ENCODE assay signal across 9 cellular contexts in genomic region chr17:73770115-73770848, GRCh38.
DNase-seq lines count a peak whose midpoint lies in the region; ATAC-seq and TF ChIP-seq lines count a peak whose summit lies in the region.
"Had no signal": no experiment of that assay in that cellular context is flagged by ENCODE, and none has a peak within 500 bp of the region (broad histone marks: within the 10 kb centered on the region; RNA-seq: fewer than 3 reads in every experiment).

No MANE protein-coding gene starts in this region.

- H3K27me3 ChIP-seq in gastroesophageal sphincter: no peaks in the 10 kb centered on the region
- no peaks in the 10 kb centered on the region for H3K27me3 ChIP-seq in prostate gland (replicated peaks; ENCODE audit: insufficient read depth)
- no peaks in the 10 kb centered on the region for H3K27me3 ChIP-seq in CD8-positive, alpha-beta T cell (ENCODE audit: insufficient read depth, low read length)

- no peaks in the 10 kb centered on the region for H3K27me3 Mint-ChIP-seq in activated CD8-positive, alpha-beta memory T cell treated with anti-CD3 and anti-CD28 coated beads, Interleukin-2, amount 10 ng/mL, durations not matched to agents 7 days and 5 days
- H3K27me3 Mint-ChIP-seq in CD8-positive, alpha-beta T cell (ENCODE audit: low read depth): no peaks in the 10 kb centered on the region
- H3K27me3 Mint-ChIP-seq: stimulated activated naive CD8-positive, alpha-beta T cell treated with anti-CD3 and anti-CD28 coated beads, Interleukin-15, Interleukin-2, amounts not matched to agents 100 ng/mL and 50 ng/mL, for 24 hours had no signal

- H3K27ac Mint-ChIP-seq in activated CD8-positive, alpha-beta memory T cell treated with anti-CD3 and anti-CD28 coated beads, Interleukin-2, amount 10 ng/mL, durations not matched to agents 7 days and 5 days: no peak overlapping the region
- H3K27ac Mint-ChIP-seq in CD8-positive, alpha-beta T cell: no peak overlapping the region
- H3K27ac Mint-ChIP-seq: stimulated activated naive CD8-positive, alpha-beta T cell treated with anti-CD3 and anti-CD28 coated beads, Interleukin-15, Interleukin-2, amounts not matched to agents 100 ng/mL and 50 ng/mL, for 24 hours had no signal

- peaks cover 0 to 17% (median 7%) of the 10 kb centered on the region in 3 donors for H3K4me1 ChIP-seq in gastroesophageal sphincter
- peaks cover 4% of the 10 kb centered on the region for H3K4me1 ChIP-seq in prostate gland (replicated peaks)
- no peaks in the 10 kb centered on the region for H3K4me1 ChIP-seq in CD8-positive, alpha-beta T cell (ENCODE audit: insufficient read depth, low read length)

- TF ChIP-seq CTCF in gastroesophageal sphincter (IDR thresholded peaks at IDR 0.05) (no peak), prostate gland (IDR thresholded peaks at IDR 0.05) (no peak)
- no peak for TF ChIP-seq CTCF in CD8-positive, alpha-beta T cell (IDR thresholded peaks at IDR 0.05)

- WGBS in gastroesophageal sphincter (ENCODE audit: low coverage in 1 of 2), 2 donors: 65 to 100% methylated on average over 1 to 5 of the region's 12 CpGs
- WGBS in prostate gland: 41% methylated on average over 10 of the region's 12 CpGs

- H3K4me3 ChIP-seq in gastroesophageal sphincter (no peak overlapping the region), prostate gland (no peak overlapping the region)
- H3K4me3 ChIP-seq in CD8-positive, alpha-beta T cell (ENCODE audit: low read depth, low read length): no peak overlapping the region

- CTCF ChIA-PET in activated CD8-positive, alpha-beta memory T cell treated with anti-CD3 and anti-CD28 coated beads, Interleukin-2, amount 10 ng/mL, durations not matched to agents 7 days and 5 days (lab: Charles Lee): no interaction called here
- CTCF ChIA-PET in CD8-positive, alpha-beta T cell (lab: Charles Lee): no interaction called here

- POLR2A ChIA-PET in CD8-positive, alpha-beta T cell (lab: Charles Lee): no interaction called here

- H3K36me3 Mint-ChIP-seq in activated CD8-positive, alpha-beta memory T cell treated with anti-CD3 and anti-CD28 coated beads, Interleukin-2, amount 10 ng/mL, durations not matched to agents 7 days and 5 days: no peaks in the 10 kb centered on the region
- H3K36me3 Mint-ChIP-seq in CD8-positive, alpha-beta T cell: no peaks in the 10 kb centered on the region

- no peaks in the 10 kb centered on the region for H3K4me1 Mint-ChIP-seq in activated CD8-positive, alpha-beta memory T cell treated with anti-CD3 and anti-CD28 coated beads, Interleukin-2, amount 10 ng/mL, durations not matched to agents 7 days and 5 days
- no peaks in the 10 kb centered on the region for H3K4me1 Mint-ChIP-seq in CD8-positive, alpha-beta T cell (ENCODE audit: low read depth)

- H3K9me3 ChIP-seq in gastroesophageal sphincter (no peaks in the 10 kb centered on the region), prostate gland (no peaks in the 10 kb centered on the region)
- H3K9me3 ChIP-seq in CD8-positive, alpha-beta T cell (ENCODE audit: low read length): no peaks in the 10 kb centered on the region

- no peak for TF ChIP-seq EP300 in gastroesophageal sphincter (IDR thresholded peaks at IDR 0.05)

- H3K4me3 Mint-ChIP-seq in activated CD8-positive, alpha-beta memory T cell treated with anti-CD3 and anti-CD28 coated beads, Interleukin-2, amount 10 ng/mL, durations not matched to agents 7 days and 5 days: no peak overlapping the region
- no peak overlapping the region for H3K4me3 Mint-ChIP-seq in CD8-positive, alpha-beta T cell
- H3K4me3 Mint-ChIP-seq: stimulated activated naive CD8-positive, alpha-beta T cell treated with anti-CD3 and anti-CD28 coated beads, Interleukin-15, Interleukin-2, amounts not matched to agents 100 ng/mL and 50 ng/mL, for 24 hours had no signal

- DNase-seq in GM04503 (ENCODE audit: low read depth) (peak; percentile 17), RKO (ENCODE audit: low spot score) (peak; percentile 65), prostate gland (ENCODE audit: low spot score) (peak; percentile 66)
- no peak for DNase-seq in activated CD8-positive, alpha-beta memory T cell treated with anti-CD3 and anti-CD28 coated beads, Interleukin-2, amount 10 ng/mL, durations not matched to agents 7 days and 5 days
- no peak for DNase-seq in stimulated activated naive CD4-positive, alpha-beta T cell (lab: John Stamatoyannopoulos, UW)
- no peak for DNase-seq in CD8-positive, alpha-beta T cell

- intact Hi-C loops in prostate gland (cut with DNase I): no loop called here
- intact Hi-C loops in CD8-positive, alpha-beta T cell (cut with DNase I, micrococcal nuclease): no loop called here

- ATAC-seq in gastroesophageal sphincter: peak; percentile 87
- no peak for ATAC-seq in activated CD8-positive, alpha-beta memory T cell treated with anti-CD3 and anti-CD28 coated beads, Interleukin-2, amount 10 ng/mL, durations not matched to agents 7 days and 5 days
- no peak for ATAC-seq in CD8-positive, alpha-beta T cell
- ATAC-seq in GM18868 (IDR thresholded peaks at IDR 0.05; ENCODE audit: unreplicated experiment): no peak

- H3K27ac ChIP-seq in gastroesophageal sphincter (no peak overlapping the region), prostate gland (no peak overlapping the region)
- no peak overlapping the region for H3K27ac ChIP-seq in CD8-positive, alpha-beta T cell (ENCODE audit: low read depth, low read length)

- H3K36me3 ChIP-seq in gastroesophageal sphincter (no peaks in the 10 kb centered on the region), prostate gland (no peaks in the 10 kb centered on the region)
- H3K36me3 ChIP-seq in CD8-positive, alpha-beta T cell (ENCODE audit: insufficient read depth, low read length): no peaks in the 10 kb centered on the region

- TF ChIP-seq POLR2A in gastroesophageal sphincter (IDR thresholded peaks at IDR 0.05) (no peak), prostate gland (IDR thresholded peaks at IDR 0.05) (no peak)

- no peaks in the 10 kb centered on the region for H3K9me3 Mint-ChIP-seq in activated CD8-positive, alpha-beta memory T cell treated with anti-CD3 and anti-CD28 coated beads, Interleukin-2, amount 10 ng/mL, durations not matched to agents 7 days and 5 days (ENCODE audit: low read depth)
- no peaks in the 10 kb centered on the region for H3K9me3 Mint-ChIP-seq in CD8-positive, alpha-beta T cell
- H3K9me3 Mint-ChIP-seq: stimulated activated naive CD8-positive, alpha-beta T cell treated with anti-CD3 and anti-CD28 coated beads, Interleukin-15, Interleukin-2, amounts not matched to agents 100 ng/mL and 50 ng/mL, for 24 hours had no signal

Comparison
In these comparisons a context has a peak if more than half of its experiments do, and no peak if none do; other contexts are left out.
1. DNase-seq: peak in GM04503 (single experiment), RKO (single experiment) and prostate gland (single experiment); none in activated CD8-positive, alpha-beta memory T cell treated with anti-CD3 and anti-CD28 coated beads, Interleukin-2, amount 10 ng/mL, durations not matched to agents 7 days and 5 days (single experiment), stimulated activated naive CD4-positive, alpha-beta T cell (0 of 6) and CD8-positive, alpha-beta T cell (0 of 7).